Comparison of ENCODE assay signal across 26 cellular contexts in the genomic region with DNA sequence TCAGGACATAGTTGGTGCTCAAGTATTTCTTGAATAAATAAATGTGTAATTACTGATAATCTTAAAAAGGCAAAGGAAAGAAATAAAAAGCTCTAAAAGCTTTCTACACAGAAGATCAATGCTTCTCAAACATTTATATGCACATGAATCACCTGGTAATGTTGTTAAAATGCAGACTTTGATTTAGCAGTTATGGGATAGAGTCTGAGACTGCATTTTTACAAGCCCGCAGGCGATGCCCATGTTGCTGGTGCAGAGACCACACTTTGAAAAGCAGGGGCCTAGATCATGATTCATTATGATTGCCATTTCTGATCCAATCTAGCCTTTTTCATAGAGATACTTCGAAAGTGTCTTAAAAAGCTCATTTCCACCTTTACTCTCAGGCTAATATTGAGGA. TPM values are rescaled to one million over a fixed set of nuclear protein-coding genes. Genes with fewer than 3 reads are reported as not detected.
A peak's percentile ranks its signal among the peaks of the same experiment; 100 is the strongest.
DNase-seq lines count a peak whose midpoint lies in the region; ATAC-seq and TF ChIP-seq lines count a peak whose summit lies in the region.
"Had no signal": no experiment of that assay in that cellular context is flagged by ENCODE, and none has a peak within 500 bp of the region (broad histone marks: within the 10 kb centered on the region; RNA-seq: fewer than 3 reads in every experiment).

No MANE protein-coding gene starts in this region.

- H2AFZ ChIP-seq in parathyroid adenoma, result peak overlapping the region; percentile 60

- POLR2A ChIA-PET in HEK293 (lab: Yijun Ruan, JAX), result no interaction called here

- H3K79me2 ChIP-seq in parathyroid adenoma, result no peaks in the 10 kb centered on the region

- peaks cover 4% of the 10 kb centered on the region for H3K9me3 Mint-ChIP-seq in activated CD4-positive, alpha-beta T cell treated with anti-CD3 and anti-CD28 coated beads, Interleukin-2, amount 10 ng/mL, durations not matched to agents 24 days and 14 days
- H3K9me3 Mint-ChIP-seq: CD8-positive, alpha-beta memory T cell had no signal

- intact Hi-C loops in activated CD4-positive, alpha-beta T cell treated with anti-CD3 and anti-CD28 coated beads, Interleukin-2, amount 10 ng/mL, durations not matched to agents 24 days and 14 days (cut with micrococcal nuclease), result no loop called here

- H3K27ac ChIP-seq in HEK293 (ENCODE audit: extremely low read depth, low read depth, low read length), result no peak overlapping the region
- H3K27ac ChIP-seq in parathyroid adenoma, result no peak overlapping the region
- H3K27ac ChIP-seq: 22Rv1, A549, BLaER1 had no signal

- H3K27me3 Mint-ChIP-seq in activated CD4-positive, alpha-beta T cell treated with anti-CD3 and anti-CD28 coated beads, Interleukin-2, amount 10 ng/mL, durations not matched to agents 24 days and 14 days, result peaks cover 9% of the 10 kb centered on the region

- no peaks in the 10 kb centered on the region for H3K36me3 Mint-ChIP-seq in activated CD4-positive, alpha-beta T cell treated with anti-CD3 and anti-CD28 coated beads, Interleukin-2, amount 10 ng/mL, durations not matched to agents 24 days and 14 days (ENCODE audit: low read depth)
- H3K36me3 Mint-ChIP-seq: CD14-positive monocyte; CD4-positive, alpha-beta memory T cell; CD4-positive, CD25-positive, alpha-beta regulatory T cell had no signal

- DNase-seq in M059J (ENCODE audit: low read depth), result peak; percentile 24
- DNase-seq in activated CD4-positive, alpha-beta T cell treated with anti-CD3 and anti-CD28 coated beads, Interleukin-2, amount 10 ng/mL, durations not matched to agents 24 days and 14 days, result no peak
- DNase-seq: BE2C; C1 segment of cervical spinal cord; CD4-positive, alpha-beta memory T cell; CD4-positive, CD25-positive, alpha-beta regulatory T cell; CD8-positive, alpha-beta memory T cell; COR-L47; DMS 273 treated with DMSO at 0.1 percent for 48 hours; DMS153; DMS53; DMS79; DND-41; EL; GDM1 had no signal

- H3K4me3 Mint-ChIP-seq in activated CD4-positive, alpha-beta T cell treated with anti-CD3 and anti-CD28 coated beads, Interleukin-2, amount 10 ng/mL, durations not matched to agents 24 days and 14 days, result no peak overlapping the region
- H3K4me3 Mint-ChIP-seq: CD14-positive monocyte; CD4-positive, alpha-beta memory T cell; CD4-positive, CD25-positive, alpha-beta regulatory T cell; CD8-positive, alpha-beta memory T cell had no signal

- ATAC-seq in HG02798 (IDR thresholded peaks at IDR 0.05; ENCODE audit: poor library complexity, unreplicated experiment), result no peak
- ATAC-seq: A549, GM12878 had no signal

- H3K27me3 ChIP-seq in parathyroid adenoma (ENCODE audit: control insufficient read depth, insufficient read depth, low read length), result no peaks in the 10 kb centered on the region
- H3K27me3 ChIP-seq: BE2C, BLaER1 had no signal

- H3K4me1 ChIP-seq in HEK293 (ENCODE audit: control insufficient read depth, insufficient read depth, low read length), result peaks cover 7% of the 10 kb centered on the region; the same call in 1 of the 2 replicates
- H3K4me1 ChIP-seq in parathyroid adenoma, result peaks cover 9% of the 10 kb centered on the region
- H3K4me1 ChIP-seq: A549, BE2C had no signal

- H3K36me3 ChIP-seq in HEK293 (ENCODE audit: control insufficient read depth in 2 of 2, insufficient read depth in 1 of 2, low read length in 2 of 2) (no peaks in the 10 kb centered on the region), parathyroid adenoma (ENCODE audit: control insufficient read depth, insufficient read depth, low read length) (no peaks in the 10 kb centered on the region)
- H3K36me3 ChIP-seq: BE2C, BLaER1 had no signal

- H3K27ac Mint-ChIP-seq in activated CD4-positive, alpha-beta T cell treated with anti-CD3 and anti-CD28 coated beads, Interleukin-2, amount 10 ng/mL, durations not matched to agents 24 days and 14 days, result no peak overlapping the region
- H3K27ac Mint-ChIP-seq: CD14-positive monocyte; CD4-positive, alpha-beta memory T cell; CD4-positive, CD25-positive, alpha-beta regulatory T cell; CD8-positive, alpha-beta memory T cell had no signal

- H3K9ac ChIP-seq in parathyroid adenoma, result no peak overlapping the region
- H3K9ac ChIP-seq: BLaER1 had no signal

- no peak for TF ChIP-seq CTCF in HEK293 (tag by site-specific recombination; IDR thresholded peaks at IDR 0.05)
- no peak for TF ChIP-seq CTCF in parathyroid adenoma (IDR thresholded peaks at IDR 0.05)

- H3K4me2 ChIP-seq in parathyroid adenoma (ENCODE audit: low read length), result no peak overlapping the region
- H3K4me2 ChIP-seq: A549, BLaER1 had no signal

- peaks cover 11% of the 10 kb centered on the region for H3K4me1 Mint-ChIP-seq in activated CD4-positive, alpha-beta T cell treated with anti-CD3 and anti-CD28 coated beads, Interleukin-2, amount 10 ng/mL, durations not matched to agents 24 days and 14 days

- CTCF ChIA-PET in HEK293 (lab: Yijun Ruan, JAX), result interaction anchor here (1.1 to 2.8 kb wide), 3 partner anchors 8 to 748 kb away, joined by 5 to 18 read pairs (median 6); no protein-coding TSS in a partner anchor

- H3K4me3 ChIP-seq in HEK293 (ENCODE audit: low read depth, low read length) (no peak overlapping the region), parathyroid adenoma (ENCODE audit: low read depth, low read length) (no peak overlapping the region)
- H3K4me3 ChIP-seq: A549, BLaER1, GM12878 had no signal

- H3K9me3 ChIP-seq in HEK293 (ENCODE audit: control insufficient read depth, insufficient read depth, low read depth, low read length) (no peaks in the 10 kb centered on the region), parathyroid adenoma (ENCODE audit: control insufficient read depth, low read length) (no peaks in the 10 kb centered on the region)
- H3K9me3 ChIP-seq: A549, BE2C, BLaER1 had no signal

TF ChIP-seq in HEK293, 187 proteins besides CTCF, POLR2A, EP300 and RAD21:
- TF ChIP-seq ZNF19 (tag by site-specific recombination; IDR thresholded peaks at IDR 0.05; ENCODE audit: low read depth) (no peak), TCF7L2 (IDR thresholded peaks at IDR 0.05; ENCODE audit: borderline replicate concordance, low read depth, low read length) (peak; percentile 72; the same call in 1 of the 2 replicates), FEZF1 (tag by site-specific recombination; IDR thresholded peaks at IDR 0.05) (peak; percentile 39; the same call in 1 of the 2 replicates)
- TF ChIP-seq, protein P1, sequence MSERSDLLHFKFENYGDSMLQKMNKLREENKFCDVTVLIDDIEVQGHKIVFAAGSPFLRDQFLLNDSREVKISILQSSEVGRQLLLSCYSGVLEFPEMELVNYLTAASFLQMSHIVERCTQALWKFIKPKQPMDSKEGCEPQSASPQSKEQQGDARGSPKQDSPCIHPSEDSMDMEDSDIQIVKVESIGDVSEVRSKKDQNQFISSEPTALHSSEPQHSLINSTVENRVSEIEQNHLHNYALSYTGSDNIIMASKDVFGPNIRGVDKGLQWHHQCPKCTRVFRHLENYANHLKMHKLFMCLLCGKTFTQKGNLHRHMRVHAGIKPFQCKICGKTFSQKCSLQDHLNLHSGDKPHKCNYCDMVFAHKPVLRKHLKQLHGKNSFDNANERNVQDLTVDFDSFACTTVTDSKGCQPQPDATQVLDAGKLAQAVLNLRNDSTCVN (tag by site-specific recombination; optimal IDR thresholded peaks at IDR 0.05), result no peak
TF ChIP-seq in HEK293: peak in this region for 2.

RNA-seq across cellular contexts. Expression of a gene that starts 3.5 kb away (rescaled TPM):
- total RNA-seq in M059J (2014; rRNA removed; shearing (Covaris generic)), result 1.6 and 3.0 TPM in 2 replicates
- 6.6 and 6.9 TPM in 2 replicates for total RNA-seq in activated CD4-positive, alpha-beta T cell treated with anti-CD3 and anti-CD28 coated beads, Interleukin-2, amount 10 ng/mL, durations not matched to agents 24 days and 14 days
- total RNA-seq: A172, G401 had no signal

RNA-seq across cellular contexts. Expression of a gene that starts 58.6 kb away (rescaled TPM):
- 20.1 and 45.1 TPM in 2 replicates for total RNA-seq in M059J (2014; rRNA removed; shearing (Covaris generic))
- not detected in 2 replicates for total RNA-seq in activated CD4-positive, alpha-beta T cell treated with anti-CD3 and anti-CD28 coated beads, Interleukin-2, amount 10 ng/mL, durations not matched to agents 24 days and 14 days
- total RNA-seq: Daoy had no signal

Comparison
In these comparisons a context has a peak if more than half of its experiments do, and no peak if none do; other contexts are left out.
1. RNA of a gene that starts 58.6 kb away (total RNA-seq): 20.1 to 45.1 TPM in M059J; not detected in activated CD4-positive, alpha-beta T cell treated with anti-CD3 and anti-CD28 coated beads, Interleukin-2, amount 10 ng/mL, durations not matched to agents 24 days and 14 days; every median in the first group is over 10 times any median in the second.